ENCODE assay signal across 21 cellular contexts in genomic region chr2:164369416-164369815, GRCh38.
"Had no signal": no experiment of that assay in that cellular context is flagged by ENCODE, and none has a peak within 500 bp of the region (broad histone marks: within the 10 kb centered on the region; RNA-seq: fewer than 3 reads in every experiment).

No MANE protein-coding gene starts in this region.

- ATAC-seq: activated T-cell treated with anti-CD3 and anti-CD28 coated beads, Interleukin-2, amount 50 U/mL, for 72 hours; left cardiac atrium; naive thymus-derived CD8-positive, alpha-beta T cell had no signal

- H3K27me3 ChIP-seq: ascending aorta, cardiac muscle cell, hepatocyte, neutrophil, sigmoid colon, spleen, tibial artery, uterus had no signal

- H3K27ac Mint-ChIP-seq: activated T-cell treated with anti-CD3 and anti-CD28 coated beads, Interleukin-2, amount 50 U/mL, for 72 hours; naive thymus-derived CD8-positive, alpha-beta T cell had no signal

- H3K4me3 Mint-ChIP-seq: activated T-cell treated with anti-CD3 and anti-CD28 coated beads, Interleukin-2, amount 50 U/mL, for 72 hours; naive thymus-derived CD8-positive, alpha-beta T cell had no signal

- H3K36me3 ChIP-seq: ascending aorta, cardiac muscle cell, neutrophil, sigmoid colon, spleen, tibial artery, uterus, WERI-Rb-1 had no signal

- H3K27ac ChIP-seq: cardiac muscle cell, hepatocyte, neutrophil, parathyroid adenoma, sigmoid colon, spleen, tibial artery, uterus, WERI-Rb-1 had no signal

- H3K4me1 Mint-ChIP-seq: naive thymus-derived CD8-positive, alpha-beta T cell had no signal

- H3K4me3 ChIP-seq: ascending aorta, cardiac muscle cell, hepatocyte, sigmoid colon, spleen, tibial artery, uterus had no signal

- H3K36me3 Mint-ChIP-seq: naive thymus-derived CD8-positive, alpha-beta T cell had no signal

- DNase-seq: activated CD4-positive, alpha-beta T cell treated with anti-CD3 and anti-CD28 coated beads for 1 hour; activated CD8-positive, alpha-beta memory T cell treated with anti-CD3 and anti-CD28 coated beads for 24 hours; activated CD8-positive, alpha-beta memory T cell treated with anti-CD3 and anti-CD28 coated beads, Interleukin-2, amount 50 U/mL, for 48 hours; activated effector memory CD4-positive, alpha-beta T cell treated with anti-CD3 and anti-CD28 coated beads, Interleukin-2, amount 50 U/mL, for 16 hours; activated naive CD4-positive, alpha-beta T cell treated with anti-CD3 and anti-CD28 coated beads, Interleukin-2, amount 50 U/mL, for 16 hours; activated T-cell treated with anti-CD3 and anti-CD28 coated beads, Interleukin-2, amount 50 U/mL, for 72 hours; left cardiac atrium; mesendoderm; naive thymus-derived CD8-positive, alpha-beta T cell; sigmoid colon; spleen; stimulated activated naive CD4-positive, alpha-beta T cell; T-helper 2 cell; tibial artery; uterus; WERI-Rb-1 had no signal
